Comparison of ENCODE assay signal across 8 cellular contexts in the genomic region with DNA sequence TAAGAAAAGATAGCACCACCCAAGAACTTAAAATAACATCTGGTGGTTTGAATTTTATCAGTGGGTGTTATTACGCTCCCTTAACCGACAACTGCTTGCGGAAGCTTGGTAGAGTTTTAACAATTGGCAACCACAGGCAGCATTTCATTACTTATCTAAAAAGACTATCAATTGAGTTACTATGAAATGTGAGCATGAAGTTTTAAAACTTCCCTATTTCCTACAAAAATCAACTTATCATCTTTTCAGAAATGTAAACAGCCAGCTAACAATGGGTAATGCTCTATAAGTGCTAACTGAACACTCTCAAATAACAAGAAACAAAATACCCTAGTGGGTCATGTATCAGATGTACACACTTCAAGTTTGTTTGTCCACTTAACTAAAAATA.
DNase-seq lines count a peak whose midpoint lies in the region; ATAC-seq and TF ChIP-seq lines count a peak whose summit lies in the region.
"Had no signal": no experiment of that assay in that cellular context is flagged by ENCODE, and none has a peak within 500 bp of the region (broad histone marks: within the 10 kb centered on the region; RNA-seq: fewer than 3 reads in every experiment).

No MANE protein-coding gene starts in this region.

- no peak for TF ChIP-seq CTCF in GM12865 (IDR thresholded peaks at IDR 0.05; ENCODE audit: insufficient read depth, low read depth, low read length, missing control alignments)
- TF ChIP-seq CTCF in NB4 (IDR thresholded peaks at IDR 0.05; ENCODE audit: low read depth, low read length), result no peak

- ATAC-seq in GM19372 (IDR thresholded peaks at IDR 0.05; ENCODE audit: low read depth, unreplicated experiment), result peak; percentile 59
- no peak for ATAC-seq in GM18520 (IDR thresholded peaks at IDR 0.05; ENCODE audit: unreplicated experiment)

- TF ChIP-seq POLR2A in NB4 (IDR thresholded peaks at IDR 0.05; ENCODE audit: extremely low read depth, insufficient read length) (no peak), erythroblast (IDR thresholded peaks at IDR 0.05; ENCODE audit: low read length) (peak; percentile 51)

- DNase-seq in GM12865 (ENCODE audit: low read depth) (peak; percentile 52), NB4 (ENCODE audit: low read depth) (peak; percentile 90), erythroblast (lab: John Stamatoyannopoulos, UW) (peak; percentile 71 to 84), AG08396 (ENCODE audit: low spot score) (no peak), EL (no peak)
- DNase-seq: activated CD8-positive, alpha-beta memory T cell treated with anti-CD3 and anti-CD28 coated beads, Interleukin-2, amount 50 U/mL, for 48 hours had no signal

- H3K4me3 ChIP-seq in GM12865 (ENCODE audit: low read depth, low read length) (no peak overlapping the region), NB4 (ENCODE audit: low read depth, low read length) (peak overlapping the region; percentile 10)

Comparison
In these comparisons a context has a peak if more than half of its experiments do, and no peak if none do; other contexts are left out.
1. DNase-seq: peak in GM12865 (single experiment), NB4 (single experiment) and erythroblast (2 of 2); none in AG08396 (single experiment) and EL (single experiment).